In the genomic region with DNA sequence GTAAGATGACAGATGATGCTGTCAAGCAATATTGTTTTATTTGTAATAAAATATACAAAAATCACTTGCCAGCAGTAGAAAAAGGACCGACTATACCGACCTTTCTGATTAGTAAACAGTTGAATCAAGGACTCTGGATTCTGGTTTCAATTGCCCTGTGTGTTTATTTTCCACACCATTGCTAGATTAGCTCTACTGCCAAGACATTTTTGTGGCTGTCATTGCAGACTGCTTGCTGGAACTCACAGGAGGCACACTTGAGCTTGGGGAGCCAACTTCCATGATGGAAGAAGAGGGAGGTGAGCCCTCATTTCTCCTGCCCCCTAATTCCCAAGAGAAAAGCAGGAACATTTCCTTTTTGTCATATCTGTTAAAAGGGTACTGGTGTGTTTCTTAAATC, we compare ENCODE assay signal across 25 cellular contexts. TPM values are rescaled to one million over a fixed set of nuclear protein-coding genes. Genes with fewer than 3 reads are reported as not detected.
DNase-seq lines count a peak whose midpoint lies in the region; ATAC-seq and TF ChIP-seq lines count a peak whose summit lies in the region.
"Had no signal": no experiment of that assay in that cellular context is flagged by ENCODE, and none has a peak within 500 bp of the region (broad histone marks: within the 10 kb centered on the region; RNA-seq: fewer than 3 reads in every experiment).

No MANE protein-coding gene starts in this region.

- H3K36me3 ChIP-seq in left lung (peaks cover 6 to 82% of the 10 kb centered on the region in 2 donors), HAP-1 (replicated peaks) (peaks cover 64% of the 10 kb centered on the region)

- ATAC-seq in left ventricle myocardium superior: peak; percentile 44
- no peak for ATAC-seq in left cardiac atrium
- ATAC-seq in left lung: peak; percentile 34
- ATAC-seq in natural killer cell treated with Interleukin-12 subunit alpha and Interleukin-12 subunit beta and Interleukin-15 and Interleukin-18, amount 100 ng/mL, for 72 hours: no peak
- ATAC-seq: GM23338 had no signal

- intact Hi-C loops in left ventricle myocardium superior (cut with micrococcal nuclease) (no loop called here), left cardiac atrium (cut with DNase I) (no loop called here), left lung (cut with DNase I) (no loop called here)

- no peaks in the 10 kb centered on the region for H3K9me3 ChIP-seq in left lung
- H3K9me3 ChIP-seq in HAP-1: no peaks in the 10 kb centered on the region
- H3K9me3 ChIP-seq: BLaER1 treated with 17β-estradiol and CSF1 and Interleukin-3, amounts not matched to agents 10 nM and 100 nM had no signal

- no peaks in the 10 kb centered on the region for H3K9me3 Mint-ChIP-seq in natural killer cell treated with Interleukin-12 subunit alpha and Interleukin-12 subunit beta and Interleukin-15 and Interleukin-18, amount 100 ng/mL, for 72 hours
- H3K9me3 Mint-ChIP-seq: CD4-positive, alpha-beta T cell; GM23338; IgD-negative memory B cell had no signal

- DNase-seq in left ventricle myocardium superior (no peak), left cardiac atrium (no peak), astrocyte of the hippocampus (ENCODE audit: low read depth, low spot score) (peak; percentile 81), left lung (no peak), HAP-1 (ENCODE audit: low spot score in 2 of 2) (no peak)
- no peak for DNase-seq in natural killer cell treated with Interleukin-12 subunit alpha and Interleukin-12 subunit beta and Interleukin-15 and Interleukin-18, amount 100 ng/mL, for 72 hours (ENCODE audit: low spot score)
- DNase-seq in activated T-cell treated with anti-CD3 and anti-CD28 coated beads, Interleukin-2, amount 50 U/mL, for 48 hours: no peak
- DNase-seq: 8988T; ACHN; AML-193; CD4-positive, alpha-beta T cell; HCEC 1CT; NCI-H1048; NCI-H1417; NCI-H1694; NCI-H2081; NCI-H226; NCI-H510A; NCI-H69; RPMI8226; SHP77 treated with DMSO at 0.1 percent for 48 hours had no signal

- H3K4me1 ChIP-seq in left lung (no peaks in the 10 kb centered on the region), HAP-1 (no peaks in the 10 kb centered on the region)

- H3K36me3 Mint-ChIP-seq in natural killer cell treated with Interleukin-12 subunit alpha and Interleukin-12 subunit beta and Interleukin-15 and Interleukin-18, amount 100 ng/mL, for 72 hours: peaks cover 19% of the 10 kb centered on the region

- H3K27me3 Mint-ChIP-seq in natural killer cell treated with Interleukin-12 subunit alpha and Interleukin-12 subunit beta and Interleukin-15 and Interleukin-18, amount 100 ng/mL, for 72 hours: no peaks in the 10 kb centered on the region
- H3K27me3 Mint-ChIP-seq: CD4-positive, alpha-beta T cell; IgD-negative memory B cell had no signal

- H3K27me3 ChIP-seq in left lung (no peaks in the 10 kb centered on the region), HAP-1 (ENCODE audit: low read depth) (no peaks in the 10 kb centered on the region)
- H3K27me3 ChIP-seq: BLaER1 treated with 17β-estradiol and CSF1 and Interleukin-3, amounts not matched to agents 10 nM and 100 nM had no signal

- H3K27ac ChIP-seq in left lung: no peak overlapping the region
- H3K27ac ChIP-seq: BLaER1 treated with 17β-estradiol and CSF1 and Interleukin-3, amounts not matched to agents 10 nM and 100 nM; KMS-11 had no signal

- no peaks in the 10 kb centered on the region for H3K4me1 Mint-ChIP-seq in natural killer cell treated with Interleukin-12 subunit alpha and Interleukin-12 subunit beta and Interleukin-15 and Interleukin-18, amount 100 ng/mL, for 72 hours (ENCODE audit: low read depth in 2 of 2)
- H3K4me1 Mint-ChIP-seq: GM23338, IgD-negative memory B cell had no signal

- TF ChIP-seq CTCF in left lung (IDR thresholded peaks at IDR 0.05): no peak

- H3K27ac Mint-ChIP-seq in natural killer cell treated with Interleukin-12 subunit alpha and Interleukin-12 subunit beta and Interleukin-15 and Interleukin-18, amount 100 ng/mL, for 72 hours: no peak overlapping the region
- H3K27ac Mint-ChIP-seq: GM23338, IgD-negative memory B cell had no signal

- H3K4me3 ChIP-seq in left lung (no peak overlapping the region), HAP-1 (no peak overlapping the region)
- H3K4me3 ChIP-seq: BLaER1 treated with 17β-estradiol and CSF1 and Interleukin-3, amounts not matched to agents 10 nM and 100 nM; GM23338 had no signal

- in situ Hi-C loops in HAP-1 (cut with MboI; ENCODE audit: low sequenced_read_pairs): no loop called here

- no peak overlapping the region for H3K4me3 Mint-ChIP-seq in natural killer cell treated with Interleukin-12 subunit alpha and Interleukin-12 subunit beta and Interleukin-15 and Interleukin-18, amount 100 ng/mL, for 72 hours
- H3K4me3 Mint-ChIP-seq: CD4-positive, alpha-beta T cell; GM23338; IgD-negative memory B cell had no signal

RNA-seq across cellular contexts. Expression of a gene that starts 51.3 kb away (rescaled TPM):
- total RNA-seq in left ventricle myocardium superior: 24.8 TPM
- total RNA-seq in left cardiac atrium: 10 to 100 TPM; 24.2 to 31.6 TPM
- total RNA-seq in left lung: 10 to 100 TPM; 31.7 to 43.1 TPM
- 10 to 100 TPM; 64.3 to 84.2 TPM for total RNA-seq in natural killer cell treated with Interleukin-12 subunit alpha and Interleukin-12 subunit beta and Interleukin-15 and Interleukin-18, amount 100 ng/mL, for 72 hours

Comparison
In these comparisons a context has a peak if more than half of its experiments do, and no peak if none do; other contexts are left out.
1. ATAC-seq: peak in left ventricle myocardium superior (single experiment) and left lung (single experiment); none in left cardiac atrium (0 of 2) and natural killer cell treated with Interleukin-12 subunit alpha and Interleukin-12 subunit beta and Interleukin-15 and Interleukin-18, amount 100 ng/mL, for 72 hours (0 of 2).